In the genomic region with DNA sequence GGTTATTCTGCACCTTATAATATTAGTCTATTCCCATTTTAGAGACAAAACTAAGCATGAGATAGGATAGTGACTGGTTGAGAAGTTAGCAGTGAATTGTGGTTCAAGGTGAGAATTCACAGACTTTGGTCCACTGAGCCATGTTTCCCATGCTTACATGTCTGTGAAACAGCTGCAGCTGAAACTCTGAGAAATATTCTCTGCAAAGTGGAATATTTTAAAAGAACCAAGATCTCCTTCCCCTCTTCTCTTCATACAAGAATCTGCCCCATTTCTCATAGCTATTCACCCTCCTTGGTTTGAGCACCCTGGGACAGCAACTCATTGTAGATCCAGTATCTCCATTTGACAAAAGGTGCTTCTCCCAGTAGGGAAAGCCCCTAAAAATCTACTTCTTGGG, we compare ENCODE assay signal across 16 cellular contexts.
A peak's percentile ranks its signal among the peaks of the same experiment; 100 is the strongest.
DNase-seq lines count a peak whose midpoint lies in the region; ATAC-seq and TF ChIP-seq lines count a peak whose summit lies in the region.
"Had no signal": no experiment of that assay in that cellular context is flagged by ENCODE, and none has a peak within 500 bp of the region (broad histone marks: within the 10 kb centered on the region; RNA-seq: fewer than 3 reads in every experiment).

No MANE protein-coding gene starts in this region.

- H3K9me3 ChIP-seq in left ventricle myocardium inferior (replicated peaks) = no peaks in the 10 kb centered on the region

- no peaks in the 10 kb centered on the region for H3K4me1 ChIP-seq in left ventricle myocardium inferior

- TF ChIP-seq CTCF in left ventricle myocardium inferior (IDR thresholded peaks at IDR 0.05; ENCODE audit: borderline replicate concordance) = no peak

- H3K9me3 Mint-ChIP-seq in stimulated activated memory B cell treated with anti-CD40 and anti-IgM and Interleukin-4, amounts not matched to agents 10 μg/mL and 1 μg/mL and 100 μg/mL, for 72 hours = no peaks in the 10 kb centered on the region
- H3K9me3 Mint-ChIP-seq: brain, neural crest cell had no signal

- H3K4me3 ChIP-seq in left ventricle myocardium inferior = no peak overlapping the region

- H3K27me3 ChIP-seq in left ventricle myocardium inferior (ENCODE audit: low read depth) = no peaks in the 10 kb centered on the region

- ATAC-seq in GM18520 (IDR thresholded peaks at IDR 0.05; ENCODE audit: unreplicated experiment) = peak; percentile 83
- peak; percentile 81 for ATAC-seq in GM21381 (IDR thresholded peaks at IDR 0.05; ENCODE audit: unreplicated experiment)
- ATAC-seq in HG03159 (IDR thresholded peaks at IDR 0.05; ENCODE audit: unreplicated experiment) = peak; percentile 63
- no peak for ATAC-seq in stimulated activated memory B cell treated with anti-CD40 and anti-IgM and Interleukin-4, amounts not matched to agents 10 μg/mL and 1 μg/mL and 100 μg/mL, for 72 hours

- H3K4me1 Mint-ChIP-seq in stimulated activated memory B cell treated with anti-CD40 and anti-IgM and Interleukin-4, amounts not matched to agents 10 μg/mL and 1 μg/mL and 100 μg/mL, for 72 hours = peaks cover 30% of the 10 kb centered on the region
- H3K4me1 Mint-ChIP-seq: brain had no signal

- no peaks in the 10 kb centered on the region for H3K27me3 Mint-ChIP-seq in stimulated activated memory B cell treated with anti-CD40 and anti-IgM and Interleukin-4, amounts not matched to agents 10 μg/mL and 1 μg/mL and 100 μg/mL, for 72 hours

- no peaks in the 10 kb centered on the region for H3K36me3 ChIP-seq in left ventricle myocardium inferior

- H3K36me3 Mint-ChIP-seq in stimulated activated memory B cell treated with anti-CD40 and anti-IgM and Interleukin-4, amounts not matched to agents 10 μg/mL and 1 μg/mL and 100 μg/mL, for 72 hours = no peaks in the 10 kb centered on the region
- H3K36me3 Mint-ChIP-seq: brain had no signal

- intact Hi-C loops in left ventricle myocardium inferior (cut with micrococcal nuclease) = no loop called here

- H3K4me3 Mint-ChIP-seq in stimulated activated memory B cell treated with anti-CD40 and anti-IgM and Interleukin-4, amounts not matched to agents 10 μg/mL and 1 μg/mL and 100 μg/mL, for 72 hours = no peak overlapping the region
- H3K4me3 Mint-ChIP-seq: brain, neural crest cell had no signal

- no peak for DNase-seq in SHP77 treated with DMSO at 0.1 percent for 48 hours (lab: John Stamatoyannopoulos, UW)
- no peak for DNase-seq in left ventricle myocardium inferior
- DNase-seq in NCI-H1048 (lab: John Stamatoyannopoulos, UW) = no peak
- DNase-seq: activated CD4-positive, alpha-beta T cell treated with anti-CD3 and anti-CD28 coated beads for 1 hour; activated CD8-positive, alpha-beta memory T cell treated with anti-CD3 and anti-CD28 coated beads, Interleukin-2, amount 50 U/mL, for 4 hours; activated naive CD4-positive, alpha-beta T cell treated with anti-CD3 and anti-CD28 coated beads, Interleukin-2, amount 50 U/mL, for 16 hours; DMS 273 treated with DMSO at 0.1 percent for 48 hours; islet precursor cell; NCI-H1417 treated with DMSO at 0.1 percent for 48 hours; NK-92 treated with Interleukin-12 subunit alpha and Interleukin-12 subunit beta, amount 100 ng/mL, for 24 hours had no signal

- H3K27ac ChIP-seq in left ventricle myocardium inferior (replicated peaks) = no peak overlapping the region

- H3K27ac Mint-ChIP-seq in stimulated activated memory B cell treated with anti-CD40 and anti-IgM and Interleukin-4, amounts not matched to agents 10 μg/mL and 1 μg/mL and 100 μg/mL, for 72 hours = peak overlapping the region; percentile 62
- H3K27ac Mint-ChIP-seq: brain had no signal
